9 cellular contexts compared by ENCODE assay signal in the genomic region with DNA sequence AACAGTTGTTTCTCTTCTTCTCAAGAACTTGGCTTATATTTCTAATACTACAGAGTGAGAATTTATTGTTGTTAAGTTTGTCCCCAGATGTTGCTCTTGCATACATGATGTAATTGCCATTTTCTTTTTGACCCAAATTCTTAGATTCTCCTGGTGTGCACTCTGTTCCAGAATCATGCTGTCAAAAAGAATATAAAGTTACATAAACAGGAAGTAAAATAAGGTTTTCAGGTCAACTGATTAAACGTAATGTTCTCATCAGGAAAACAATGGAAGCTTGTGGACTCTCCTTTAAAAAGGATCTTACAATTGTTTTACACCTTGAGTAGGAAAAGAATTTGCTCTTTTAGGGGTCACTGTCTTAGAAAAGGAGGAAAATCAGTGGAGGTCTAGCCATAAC.
A peak's percentile ranks its signal among the peaks of the same experiment; 100 is the strongest.
DNase-seq lines count a peak whose midpoint lies in the region; ATAC-seq, FAIRE-seq and TF ChIP-seq lines count a peak whose summit lies in the region.
"Had no signal": no experiment of that assay in that cellular context is flagged by ENCODE, and none has a peak within 500 bp of the region (broad histone marks: within the 10 kb centered on the region; RNA-seq: fewer than 3 reads in every experiment).

No MANE protein-coding gene starts in this region.

- no peak overlapping the region for H3K23ac ChIP-seq in neuronal stem cell (ENCODE audit: low read depth, low read length, poor library complexity)

- H3K4ac ChIP-seq in neuronal stem cell (ENCODE audit: low read length) = no peak overlapping the region

- H3K4me3 ChIP-seq in esophagus muscularis mucosa (peak overlapping the region in 1 of 4 donors; percentile 44), prostate gland (no peak overlapping the region), neuronal stem cell (ENCODE audit: low read length in 2 of 2) (no peak overlapping the region)

- H3K9me3 ChIP-seq in CD4-positive, alpha-beta T cell (ENCODE audit: control insufficient read depth, low read length) = no peaks in the 10 kb centered on the region
- H3K9me3 ChIP-seq in T-helper 17 cell (ENCODE audit: control insufficient read depth, low read length, poor library complexity, severe bottlenecking) (no peaks in the 10 kb centered on the region), esophagus muscularis mucosa (no peaks in the 10 kb centered on the region), prostate gland (no peaks in the 10 kb centered on the region), neuronal stem cell (replicated peaks in 1 of 2; ENCODE audit: control insufficient read depth in 2 of 2, insufficient read depth in 1 of 2, low read depth in 1 of 2, low read length in 2 of 2) (peaks cover 0 to 7% of the 10 kb centered on the region in 2 donors)

- no peak overlapping the region for H3K4me2 ChIP-seq in neuronal stem cell (ENCODE audit: insufficient read depth, low read length, poor library complexity, severe bottlenecking)

- peak; percentile 60 for ATAC-seq in CD4-positive, alpha-beta T cell (ENCODE audit: poor library complexity)
- peak; percentile 83 for ATAC-seq in T-helper 17 cell
- no peak for ATAC-seq in GM19455 (IDR thresholded peaks at IDR 0.05; ENCODE audit: unreplicated experiment)

- H2BK12ac ChIP-seq in neuronal stem cell (ENCODE audit: low read length) = no peak overlapping the region

- FAIRE-seq in frontal cortex (lab: Jason Lieb, UNC) = no peak

- no peak overlapping the region for H2AK5ac ChIP-seq in neuronal stem cell (ENCODE audit: low read depth, low read length)

- H3K4me1 ChIP-seq in esophagus muscularis mucosa (peaks cover 13 to 31% (median 15%) of the 10 kb centered on the region in 4 donors), prostate gland (replicated peaks) (peaks cover 3% of the 10 kb centered on the region), neuronal stem cell (ENCODE audit: control insufficient read depth in 2 of 2, insufficient read depth in 1 of 2, low read depth in 1 of 2, low read length in 2 of 2) (no peaks in the 10 kb centered on the region)

- H2BK120ac ChIP-seq in neuronal stem cell (ENCODE audit: low read depth, low read length) = no peak overlapping the region

- WGBS in esophagus muscularis mucosa = 23% methylated on average over 1 of the region's 1 CpG
- WGBS in prostate gland = 0% methylated on average over 1 of the region's 1 CpG
- WGBS in neuronal stem cell (ENCODE audit: extremely low coverage in 2 of 2, insufficient read length in 2 of 2, insufficient replicate concordance in 1 of 2), 2 donors = no CpG with 5 or more reads among the region's 1 CpG

- peaks cover 0 to 22% (median 5%) of the 10 kb centered on the region in 4 donors for H3K36me3 ChIP-seq in esophagus muscularis mucosa
- H3K36me3 ChIP-seq in prostate gland = no peaks in the 10 kb centered on the region
- peaks cover 3 to 67% of the 10 kb centered on the region in 2 donors for H3K36me3 ChIP-seq in neuronal stem cell (replicated peaks in 1 of 2; ENCODE audit: control insufficient read depth in 2 of 2, insufficient read depth in 2 of 2, low read length in 2 of 2)

- no peak overlapping the region for H4K8ac ChIP-seq in neuronal stem cell (ENCODE audit: low read depth, low read length)

- intact Hi-C loops in CD4-positive, alpha-beta T cell (cut with DNase I, micrococcal nuclease) = no loop called here
- intact Hi-C loops in esophagus muscularis mucosa (cut with DNase I) (no loop called here), prostate gland (cut with DNase I) (no loop called here)

- no peak overlapping the region for H3K18ac ChIP-seq in neuronal stem cell (ENCODE audit: low read length)

- peak overlapping the region; percentile 89 for H3K4me3 Mint-ChIP-seq in CD4-positive, alpha-beta T cell
- H3K4me3 Mint-ChIP-seq in T-helper 17 cell = peak overlapping the region; percentile 85

- no peak overlapping the region for H4K91ac ChIP-seq in neuronal stem cell (ENCODE audit: low read depth, low read length, poor library complexity)

- H3K27me3 Mint-ChIP-seq in CD4-positive, alpha-beta T cell = no peaks in the 10 kb centered on the region
- H3K27me3 Mint-ChIP-seq in T-helper 17 cell = no peaks in the 10 kb centered on the region

- no peak overlapping the region for H3K14ac ChIP-seq in neuronal stem cell (ENCODE audit: low read length)

- H3K27me3 ChIP-seq in CD4-positive, alpha-beta T cell (ENCODE audit: control insufficient read depth, insufficient read depth, low read length) = no peaks in the 10 kb centered on the region
- H3K27me3 ChIP-seq in esophagus muscularis mucosa = no peaks in the 10 kb centered on the region
- no peaks in the 10 kb centered on the region for H3K27me3 ChIP-seq in prostate gland (replicated peaks; ENCODE audit: insufficient read depth)
- no peaks in the 10 kb centered on the region for H3K27me3 ChIP-seq in neuronal stem cell (ENCODE audit: control insufficient read depth in 3 of 3, insufficient read depth in 3 of 3, low read depth in 1 of 3, low read length in 3 of 3)

- no peak overlapping the region for H3K9ac ChIP-seq in neuronal stem cell (ENCODE audit: low read depth, low read length, poor library complexity)

- TF ChIP-seq CTCF in CD4-positive, alpha-beta T cell (IDR thresholded peaks at IDR 0.05) = no peak
- no peak for TF ChIP-seq CTCF in esophagus muscularis mucosa (IDR thresholded peaks at IDR 0.05)
- TF ChIP-seq CTCF in prostate gland (IDR thresholded peaks at IDR 0.05) = no peak

- POLR2A ChIA-PET in CD4-positive, alpha-beta T cell (lab: Charles Lee) = interaction anchor here (0.6 to 1.2 kb wide), 4 partner anchors 122 to 921 kb away, joined by 3 to 8 read pairs (median 4); a partner anchor contains a TSS

- H3K27ac ChIP-seq in CD4-positive, alpha-beta T cell (ENCODE audit: low read depth, low read length) = peak overlapping the region; percentile 66
- H3K27ac ChIP-seq in esophagus muscularis mucosa (replicated peaks in 1 of 4) = peak overlapping the region in 3 of 4 donors; percentile 67 to 69 (median 68)
- peak overlapping the region; percentile 65 to 73 for H3K27ac ChIP-seq in prostate gland
- H3K27ac ChIP-seq in neuronal stem cell (replicated peaks; ENCODE audit: low read length) = no peak overlapping the region

- CTCF ChIA-PET in CD4-positive, alpha-beta T cell (lab: Charles Lee) = no interaction called here

- H2AFZ ChIP-seq in neuronal stem cell (ENCODE audit: low read length) = no peak overlapping the region

- TF ChIP-seq EP300 in esophagus muscularis mucosa (IDR thresholded peaks at IDR 0.05) = no peak

- no peak for DNase-seq in CD4-positive, alpha-beta T cell
- no peak for DNase-seq in T-helper 17 cell
- no peak for DNase-seq in esophagus muscularis mucosa (ENCODE audit: extremely low spot score)
- no peak for DNase-seq in prostate gland (ENCODE audit: low spot score)
- no peak for DNase-seq in DMS 273 treated with DMSO at 0.1 percent for 48 hours (lab: John Stamatoyannopoulos, UW)
- no peak for DNase-seq in frontal cortex (ENCODE audit: low spot score in 2 of 2)
- no peak for DNase-seq in neuronal stem cell (ENCODE audit: low spot score)
- DNase-seq: NCI-H1436 had no signal

- H3K4me1 Mint-ChIP-seq in CD4-positive, alpha-beta T cell (ENCODE audit: low read depth) = peaks cover 73% of the 10 kb centered on the region
- H3K4me1 Mint-ChIP-seq in T-helper 17 cell = peaks cover 35% of the 10 kb centered on the region

- TF ChIP-seq POLR2A in esophagus muscularis mucosa (IDR thresholded peaks at IDR 0.05; ENCODE audit: low read depth) (no peak), prostate gland (IDR thresholded peaks at IDR 0.05) (no peak)

- no peak overlapping the region for H2BK5ac ChIP-seq in neuronal stem cell (ENCODE audit: low read length)

- peaks cover 67% of the 10 kb centered on the region for H3K36me3 Mint-ChIP-seq in CD4-positive, alpha-beta T cell (ENCODE audit: low read depth)
- H3K36me3 Mint-ChIP-seq in T-helper 17 cell (ENCODE audit: low read depth) = no peaks in the 10 kb centered on the region

- H3K9me3 Mint-ChIP-seq in CD4-positive, alpha-beta T cell = no peaks in the 10 kb centered on the region

- H3K27ac Mint-ChIP-seq in CD4-positive, alpha-beta T cell = peak overlapping the region; percentile 98
- H3K27ac Mint-ChIP-seq in T-helper 17 cell = peak overlapping the region; percentile 100

- peaks cover 2% of the 10 kb centered on the region for H3K79me1 ChIP-seq in neuronal stem cell (ENCODE audit: low read depth, low read length)

- H2BK15ac ChIP-seq in neuronal stem cell (ENCODE audit: low read length) = no peak overlapping the region
